16 cellular contexts compared by ENCODE assay signal in genomic region chr20:33990075-33990474, GRCh38.
"Had no signal": no experiment of that assay in that cellular context is flagged by ENCODE, and none has a peak within 500 bp of the region (broad histone marks: within the 10 kb centered on the region; RNA-seq: fewer than 3 reads in every experiment).

No MANE protein-coding gene starts in this region.

- H3K27me3 Mint-ChIP-seq: naive B cell; stimulated activated naive CD8-positive, alpha-beta T cell treated with anti-CD3 and anti-CD28 coated beads, Interleukin-15, amount 100 ng/mL, for 72 hours had no signal

- H3K27ac Mint-ChIP-seq: neural progenitor cell; stimulated activated naive CD8-positive, alpha-beta T cell treated with anti-CD3 and anti-CD28 coated beads, Interleukin-15, amount 100 ng/mL, for 72 hours had no signal

- H3K9me3 Mint-ChIP-seq: naive B cell; neural progenitor cell; stimulated activated effector memory CD8-positive, alpha-beta T cell treated with anti-CD3 and anti-CD28 coated beads, Interleukin-12 subunit alpha, Interleukin-12 subunit beta, amount 100 ng/mL, for 72 hours; stimulated activated naive CD8-positive, alpha-beta T cell treated with anti-CD3 and anti-CD28 coated beads, Interleukin-15, amount 100 ng/mL, for 72 hours had no signal

- DNase-seq: effector memory CD4-positive, alpha-beta T cell; heart left ventricle; left colon; left ventricle myocardium superior; mesenchymal stem cell; naive B cell; nucleus accumbens; pancreas; right lobe of liver; stimulated activated CD4-positive, alpha-beta T cell treated with anti-CD3 and anti-CD28 coated beads, Interleukin-4, amount 100 ng/mL, for 1 hour; stimulated activated CD8-positive, alpha-beta memory T cell treated with anti-CD3 and anti-CD28 coated beads, Interleukin-4, amount 100 ng/mL, for 48 hours; stimulated activated naive CD8-positive, alpha-beta T cell treated with anti-CD3 and anti-CD28 coated beads, Interleukin-15, amount 100 ng/mL, for 72 hours; testis had no signal

- H3K36me3 Mint-ChIP-seq: naive B cell, neural progenitor cell had no signal

- H3K4me3 Mint-ChIP-seq: neural progenitor cell; stimulated activated effector memory CD8-positive, alpha-beta T cell treated with anti-CD3 and anti-CD28 coated beads, Interleukin-12 subunit alpha, Interleukin-12 subunit beta, amount 100 ng/mL, for 72 hours had no signal

- ATAC-seq: esophagus mucosa; heart left ventricle; left colon; left ventricle myocardium superior; pancreas; right lobe of liver; stimulated activated effector memory CD8-positive, alpha-beta T cell treated with anti-CD3 and anti-CD28 coated beads, Interleukin-12 subunit alpha, Interleukin-12 subunit beta, amount 100 ng/mL, for 72 hours; stimulated activated naive CD8-positive, alpha-beta T cell treated with anti-CD3 and anti-CD28 coated beads, Interleukin-15, amount 100 ng/mL, for 72 hours had no signal
